In genomic region chr6:164825386-164825785, GRCh38 we compare ENCODE assay signal across 31 cellular contexts.
"Had no signal": no experiment of that assay in that cellular context is flagged by ENCODE, and none has a peak within 500 bp of the region (broad histone marks: within the 10 kb centered on the region; RNA-seq: fewer than 3 reads in every experiment).

No MANE protein-coding gene starts in this region.

- H3K27me3 Mint-ChIP-seq: activated B cell treated with CpG ODN at 0.5 μM for 24 hours; activated CD4-positive, alpha-beta T cell treated with anti-CD3 and anti-CD28 coated beads for 36 hours; activated CD8-positive, alpha-beta memory T cell treated with anti-CD3 and anti-CD28 coated beads, Interleukin-2, amount 10 ng/mL, durations not matched to agents 7 days and 5 days; stimulated activated memory B cell treated with anti-CD40 and anti-IgM and Interleukin-4, amounts not matched to agents 10 μg/mL and 1 μg/mL and 100 μg/mL, for 72 hours had no signal

- H3K4me1 Mint-ChIP-seq: activated B cell treated with CpG ODN at 0.5 μM for 24 hours; activated CD4-positive, alpha-beta T cell treated with anti-CD3 and anti-CD28 coated beads for 36 hours; activated CD8-positive, alpha-beta memory T cell treated with anti-CD3 and anti-CD28 coated beads, Interleukin-2, amount 10 ng/mL, durations not matched to agents 7 days and 5 days; nephron; stimulated activated memory B cell treated with anti-CD40 and anti-IgM and Interleukin-4, amounts not matched to agents 10 μg/mL and 1 μg/mL and 100 μg/mL, for 72 hours had no signal

- H3K9me3 ChIP-seq: neutrophil, ovary, prostate gland, stomach, thyroid gland, upper lobe of left lung, vagina had no signal

- H3K27ac ChIP-seq: heart right ventricle, neutrophil, ovary, prostate gland, sigmoid colon, stomach, thyroid gland, upper lobe of left lung, vagina had no signal

- H3K27ac Mint-ChIP-seq: activated B cell treated with CpG ODN at 0.5 μM for 24 hours; activated CD4-positive, alpha-beta T cell treated with anti-CD3 and anti-CD28 coated beads for 36 hours; activated CD8-positive, alpha-beta memory T cell treated with anti-CD3 and anti-CD28 coated beads, Interleukin-2, amount 10 ng/mL, durations not matched to agents 7 days and 5 days; activated CD8-positive, alpha-beta T cell treated with anti-CD3 and anti-CD28 coated beads, Interleukin-2, amount 10 ng/mL, durations not matched to agents 7 days and 5 days; activated naive CD4-positive, alpha-beta T cell treated with anti-CD3 and anti-CD28 coated beads, Interleukin-2, amount 50 U/mL, for 72 hours; activated T-cell treated with anti-CD3 and anti-CD28 coated beads, Interleukin-2, amount 50 U/mL, for 72 hours; brain; nephron; stimulated activated memory B cell treated with anti-CD40 and anti-IgM and Interleukin-4, amounts not matched to agents 10 μg/mL and 1 μg/mL and 100 μg/mL, for 72 hours had no signal

- H3K4me3 Mint-ChIP-seq: activated B cell treated with CpG ODN at 0.5 μM for 24 hours; activated CD4-positive, alpha-beta T cell treated with anti-CD3 and anti-CD28 coated beads for 36 hours; activated CD8-positive, alpha-beta memory T cell treated with anti-CD3 and anti-CD28 coated beads, Interleukin-2, amount 10 ng/mL, durations not matched to agents 7 days and 5 days; activated CD8-positive, alpha-beta T cell treated with anti-CD3 and anti-CD28 coated beads, Interleukin-2, amount 10 ng/mL, durations not matched to agents 7 days and 5 days; activated T-cell treated with anti-CD3 and anti-CD28 coated beads, Interleukin-2, amount 50 U/mL, for 72 hours; brain; nephron; stimulated activated memory B cell treated with anti-CD40 and anti-IgM and Interleukin-4, amounts not matched to agents 10 μg/mL and 1 μg/mL and 100 μg/mL, for 72 hours had no signal

- ATAC-seq: activated CD4-positive, alpha-beta T cell treated with anti-CD3 and anti-CD28 coated beads for 36 hours; activated CD8-positive, alpha-beta memory T cell treated with anti-CD3 and anti-CD28 coated beads, Interleukin-2, amount 10 ng/mL, durations not matched to agents 7 days and 5 days; activated CD8-positive, alpha-beta T cell treated with anti-CD3 and anti-CD28 coated beads, Interleukin-2, amount 10 ng/mL, durations not matched to agents 7 days and 5 days; activated naive CD4-positive, alpha-beta T cell treated with anti-CD3 and anti-CD28 coated beads, Interleukin-2, amount 50 U/mL, for 72 hours; activated T-cell treated with anti-CD3 and anti-CD28 coated beads, Interleukin-2, amount 50 U/mL, for 72 hours; esophagus mucosa; heart right ventricle; left ventricle myocardium superior; mucosa of descending colon; stimulated activated memory B cell treated with anti-CD40 and anti-IgM and Interleukin-4, amounts not matched to agents 10 μg/mL and 1 μg/mL and 100 μg/mL, for 72 hours had no signal

- H3K27me3 ChIP-seq: heart right ventricle, neutrophil, ovary, sigmoid colon, stomach, thyroid gland, upper lobe of left lung, vagina had no signal

- DNase-seq: activated B cell treated with CpG ODN at 0.5 μM for 24 hours; activated CD4-positive, alpha-beta T cell treated with anti-CD3 and anti-CD28 coated beads for 36 hours; activated CD8-positive, alpha-beta memory T cell treated with anti-CD3 and anti-CD28 coated beads, Interleukin-2, amount 10 ng/mL, durations not matched to agents 7 days and 5 days; activated CD8-positive, alpha-beta T cell treated with anti-CD3 and anti-CD28 coated beads, Interleukin-2, amount 10 ng/mL, durations not matched to agents 7 days and 5 days; activated naive CD4-positive, alpha-beta T cell; activated T-cell treated with anti-CD3 and anti-CD28 coated beads, Interleukin-2, amount 50 U/mL, for 72 hours; anterior cingulate cortex; central memory CD4-positive, alpha-beta T cell; foreskin fibroblast; heart right ventricle; left ventricle myocardium superior; mucosa of descending colon; ovary; sigmoid colon; stimulated activated CD4-positive, alpha-beta T cell treated with anti-CD3 and anti-CD28 coated beads, Interleukin-1b, Interleukin-23, amount 100 ng/mL, for 48 hours; stimulated activated CD4-positive, alpha-beta T cell treated with anti-CD3 and anti-CD28 coated beads, Interleukin-4, amount 100 ng/mL, for 4 hours; stimulated activated CD8-positive, alpha-beta memory T cell treated with anti-CD3 and anti-CD28 coated beads, Interleukin-4, amount 100 ng/mL, for 48 hours; stomach; T-helper 2 cell; thyroid gland; upper lobe of left lung had no signal

- H3K36me3 Mint-ChIP-seq: activated CD8-positive, alpha-beta memory T cell treated with anti-CD3 and anti-CD28 coated beads, Interleukin-2, amount 10 ng/mL, durations not matched to agents 7 days and 5 days; activated naive CD4-positive, alpha-beta T cell treated with anti-CD3 and anti-CD28 coated beads, Interleukin-2, amount 50 U/mL, for 72 hours; brain; stimulated activated memory B cell treated with anti-CD40 and anti-IgM and Interleukin-4, amounts not matched to agents 10 μg/mL and 1 μg/mL and 100 μg/mL, for 72 hours had no signal

- FAIRE-seq: islet of Langerhans had no signal

- H3K4me1 ChIP-seq: heart right ventricle, prostate gland, sigmoid colon, stomach, thyroid gland, upper lobe of left lung, vagina had no signal

- H3K4me3 ChIP-seq: heart right ventricle, mucosa of descending colon, ovary, prostate gland, sigmoid colon, smooth muscle cell, stomach, thyroid gland, upper lobe of left lung, vagina had no signal

- H3K36me3 ChIP-seq: heart right ventricle, neutrophil, ovary, prostate gland, sigmoid colon, stomach, thyroid gland, upper lobe of left lung, vagina had no signal
